ENCODE assay signal across 8 cellular contexts in the genomic region with DNA sequence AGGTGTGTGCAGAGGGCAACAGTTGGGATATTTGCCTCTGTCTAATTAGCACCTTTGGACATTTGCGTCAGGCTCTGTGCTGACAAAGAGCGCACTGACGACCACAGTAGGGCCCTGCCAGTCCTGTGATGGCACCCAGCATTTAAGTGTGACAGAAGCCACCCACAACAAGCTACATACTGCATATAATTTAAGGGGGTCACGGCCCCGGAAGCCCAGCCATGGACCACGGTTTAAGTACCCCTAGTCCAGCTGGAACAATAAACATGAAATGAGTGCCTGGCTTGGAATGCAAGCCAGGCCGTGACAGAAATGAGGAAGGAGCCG. TPM values are rescaled to one million over a fixed set of nuclear protein-coding genes. Genes with fewer than 3 reads are reported as not detected.
A peak's percentile ranks its signal among the peaks of the same experiment; 100 is the strongest.
DNase-seq lines count a peak whose midpoint lies in the region; ATAC-seq, FAIRE-seq and TF ChIP-seq lines count a peak whose summit lies in the region.

No MANE protein-coding gene starts in this region.

- H3K4me3 ChIP-seq in kidney (ENCODE audit: low read length in 2 of 2) (peak overlapping the region; percentile 84 to 100), stomach smooth muscle (ENCODE audit: low read length in 2 of 2) (peak overlapping the region; percentile 97 to 98)

- peaks cover 0 to 11% of the 10 kb centered on the region in 2 donors for H3K4me1 ChIP-seq in kidney (ENCODE audit: control insufficient read depth in 1 of 2, insufficient read depth in 1 of 2, low read depth in 1 of 2, low read length in 2 of 2)
- H3K4me1 ChIP-seq in stomach smooth muscle (ENCODE audit: control insufficient read depth, insufficient read depth, low read length): peaks cover 20% of the 10 kb centered on the region

- H3K36me3 ChIP-seq in kidney (ENCODE audit: control insufficient read depth in 1 of 2, insufficient read depth in 2 of 2, low read length in 2 of 2) (no peaks in the 10 kb centered on the region), stomach smooth muscle (ENCODE audit: control insufficient read depth in 2 of 2, insufficient read depth in 2 of 2, low read length in 2 of 2) (no peaks in the 10 kb centered on the region)

- peaks cover 5 to 6% of the 10 kb centered on the region in 2 donors for H3K27me3 ChIP-seq in stomach smooth muscle (ENCODE audit: control insufficient read depth in 1 of 2, insufficient read depth in 2 of 2, low read length in 2 of 2)

- intact Hi-C loops in kidney (cut with DNase I): no loop called here

- ATAC-seq in HG03439 (IDR thresholded peaks at IDR 0.05; ENCODE audit: unreplicated experiment) (peak; percentile 12), GM21825 (IDR thresholded peaks at IDR 0.05; ENCODE audit: unreplicated experiment) (no peak), GM19467 (IDR thresholded peaks at IDR 0.05; ENCODE audit: unreplicated experiment) (no peak)

- H3K27ac ChIP-seq in angular gyrus (ENCODE audit: low read depth, low read length): peak overlapping the region; percentile 99
- peak overlapping the region; percentile 99 for H3K27ac ChIP-seq in kidney (ENCODE audit: low read depth in 2 of 2, low read length in 2 of 2)
- H3K27ac ChIP-seq in stomach smooth muscle (ENCODE audit: low read length): peak overlapping the region; percentile 98

- H3K9ac ChIP-seq in kidney (ENCODE audit: low read length in 2 of 2) (peak overlapping the region; percentile 87 to 100), stomach smooth muscle (ENCODE audit: low read length in 2 of 2) (peak overlapping the region; percentile 85 to 100)

- DNase-seq in NCI-H82 (lab: John Stamatoyannopoulos, UW): peak; percentile 54
- DNase-seq in NCI-H82 treated with DMSO at 0.1 percent for 48 hours (lab: John Stamatoyannopoulos, UW; ENCODE audit: unreplicated experiment): no peak
- DNase-seq in kidney: no peak

- no peaks in the 10 kb centered on the region for H3K9me3 ChIP-seq in kidney (ENCODE audit: control insufficient read depth in 1 of 2, low read length in 2 of 2)
- H3K9me3 ChIP-seq in stomach smooth muscle (ENCODE audit: control insufficient read depth in 2 of 2, low read length in 2 of 2): no peaks in the 10 kb centered on the region

- no peak for TF ChIP-seq CTCF in kidney (IDR thresholded peaks at IDR 0.05; ENCODE audit: borderline replicate concordance, extremely low read depth, insufficient read depth)

- no peak for FAIRE-seq in kidney (lab: Jason Lieb, UNC)

RNA-seq across cellular contexts. Expression of a gene that starts 16.8 kb away (rescaled TPM):
- total RNA-seq in kidney: 390 TPM
- polyA plus RNA-seq in kidney (ENCODE audit: insufficient read depth, low read depth, low replicate concordance): 132 TPM
